8 cellular contexts compared by ENCODE assay signal in genomic region chr1:51616490-51616889, GRCh38. TPM values are rescaled to one million over a fixed set of nuclear protein-coding genes. Genes with fewer than 3 reads are reported as not detected.
DNase-seq lines count a peak whose midpoint lies in the region; ATAC-seq, FAIRE-seq and TF ChIP-seq lines count a peak whose summit lies in the region.

No MANE protein-coding gene starts in this region.

- ATAC-seq in upper lobe of right lung, result no peak

- peaks cover 0 to 33% of the 10 kb centered on the region in 2 donors for H3K4me1 ChIP-seq in muscle layer of duodenum (ENCODE audit: control insufficient read depth in 1 of 2, insufficient read depth in 2 of 2, low read length in 2 of 2)
- H3K4me1 ChIP-seq in upper lobe of right lung, result peaks cover 23% of the 10 kb centered on the region

- no peaks in the 10 kb centered on the region for H3K9me3 ChIP-seq in muscle layer of duodenum (ENCODE audit: control insufficient read depth in 1 of 2, low read length in 2 of 2)
- H3K9me3 ChIP-seq in upper lobe of right lung, result no peaks in the 10 kb centered on the region

- H3K27me3 ChIP-seq in muscle layer of duodenum (ENCODE audit: low read depth, low read length) (no peaks in the 10 kb centered on the region), upper lobe of right lung (no peaks in the 10 kb centered on the region)

- no peak for DNase-seq in activated naive CD4-positive, alpha-beta T cell treated with Interleukin-2 at 50 U/mL for 16 hours
- DNase-seq in upper lobe of right lung, result no peak
- DNase-seq in GM13976 (ENCODE audit: low spot score), result no peak
- no peak for DNase-seq in H54 (ENCODE audit: insufficient read length, low spot score)
- no peak for DNase-seq in GM03348 (ENCODE audit: low spot score)

- no peak for FAIRE-seq in H54 (lab: Jason Lieb, UNC)

- H3K4me3 Mint-ChIP-seq in activated naive CD4-positive, alpha-beta T cell treated with anti-CD3 and anti-CD28 coated beads, Interleukin-2, amount 50 U/mL, for 24 hours, result peak overlapping the region; percentile 100
- peak overlapping the region; percentile 98 to 100 (median 99) for H3K4me3 Mint-ChIP-seq in brain

- H3K9me3 Mint-ChIP-seq in activated naive CD4-positive, alpha-beta T cell treated with anti-CD3 and anti-CD28 coated beads, Interleukin-2, amount 50 U/mL, for 24 hours, result no peaks in the 10 kb centered on the region
- peaks cover 0 to 3% (median 0%) of the 10 kb centered on the region in 5 experiments for H3K9me3 Mint-ChIP-seq in brain

- H3K4me3 ChIP-seq in muscle layer of duodenum (ENCODE audit: low read depth in 1 of 2, low read length in 2 of 2), result peak overlapping the region; percentile 3 to 94
- H3K4me3 ChIP-seq in upper lobe of right lung, result peak overlapping the region; percentile 87

- TF ChIP-seq POLR2A in H54 (IDR thresholded peaks at IDR 0.05; ENCODE audit: low read depth, low read length), result no peak

- in situ Hi-C loops in GM13976 (cut with MboI; ENCODE audit: low sequenced_read_pairs, unreplicated experiment), result no loop called here

- intact Hi-C loops in upper lobe of right lung (cut with DNase I), result no loop called here

- peaks cover 0 to 7% of the 10 kb centered on the region in 2 donors for H3K36me3 ChIP-seq in muscle layer of duodenum (ENCODE audit: control insufficient read depth in 1 of 2, insufficient read depth in 2 of 2, low read length in 2 of 2)
- no peaks in the 10 kb centered on the region for H3K36me3 ChIP-seq in upper lobe of right lung

- peaks cover 36% of the 10 kb centered on the region for H3K4me1 Mint-ChIP-seq in activated naive CD4-positive, alpha-beta T cell treated with anti-CD3 and anti-CD28 coated beads, Interleukin-2, amount 50 U/mL, for 24 hours
- H3K4me1 Mint-ChIP-seq in brain, result peaks cover 51% of the 10 kb centered on the region

- no peak overlapping the region for H3K27ac Mint-ChIP-seq in activated naive CD4-positive, alpha-beta T cell treated with anti-CD3 and anti-CD28 coated beads, Interleukin-2, amount 50 U/mL, for 24 hours
- H3K27ac Mint-ChIP-seq in brain, result peak overlapping the region; percentile 28 to 99 (median 61)

- H3K36me3 Mint-ChIP-seq in activated naive CD4-positive, alpha-beta T cell treated with anti-CD3 and anti-CD28 coated beads, Interleukin-2, amount 50 U/mL, for 24 hours, result peaks cover 3% of the 10 kb centered on the region
- H3K36me3 Mint-ChIP-seq in brain, result no peaks in the 10 kb centered on the region

- TF ChIP-seq CTCF in brain (conservative IDR thresholded peaks at IDR 0.05) (no peak), upper lobe of right lung (IDR thresholded peaks at IDR 0.05) (no peak), GM13976 (IDR thresholded peaks at IDR 0.05; ENCODE audit: borderline replicate concordance, control extremely low read depth, extremely low read depth, insufficient read depth, missing control alignments) (no peak)

- no peaks in the 10 kb centered on the region for H3K27me3 Mint-ChIP-seq in activated naive CD4-positive, alpha-beta T cell treated with anti-CD3 and anti-CD28 coated beads, Interleukin-2, amount 50 U/mL, for 24 hours
- peaks cover 32% of the 10 kb centered on the region for H3K27me3 Mint-ChIP-seq in brain

- no peak overlapping the region for H3K27ac ChIP-seq in muscle layer of duodenum (ENCODE audit: low read length)
- no peak overlapping the region for H3K27ac ChIP-seq in upper lobe of right lung

RNA-seq across cellular contexts. Expression of gene OSBPL9, which starts 0.4 kb away (rescaled TPM):
- polyA plus RNA-seq in brain (ENCODE audit: insufficient read depth, low read depth, low replicate concordance), result 23.9 TPM
- 72.7 TPM for total RNA-seq in upper lobe of right lung
